23 cellular contexts compared by ENCODE assay signal in genomic region chr10:100948916-100949315, GRCh38.
"Had no signal": no experiment of that assay in that cellular context is flagged by ENCODE, and none has a peak within 500 bp of the region (broad histone marks: within the 10 kb centered on the region; RNA-seq: fewer than 3 reads in every experiment).

No MANE protein-coding gene starts in this region.

- H3K4me1 Mint-ChIP-seq: endodermal cell, mesothelial cell of epicardium had no signal

- H3K4me3 Mint-ChIP-seq: dendritic cell treated with granulocyte-macrophage colony-stimulating factor and Interleukin-4, amounts not matched to agents 40 ng/mL and 50 ng/mL, for 4 days; effector memory CD8-positive, alpha-beta T cell; endodermal cell; mesothelial cell of epicardium had no signal

- H3K27ac Mint-ChIP-seq: dendritic cell treated with granulocyte-macrophage colony-stimulating factor and Interleukin-4, amounts not matched to agents 40 ng/mL and 50 ng/mL, for 4 days; effector memory CD8-positive, alpha-beta T cell; endodermal cell; mesothelial cell of epicardium had no signal

- H3K9me3 Mint-ChIP-seq: dendritic cell treated with granulocyte-macrophage colony-stimulating factor and Interleukin-4, amounts not matched to agents 40 ng/mL and 50 ng/mL, for 4 days; effector memory CD8-positive, alpha-beta T cell; endodermal cell; mesothelial cell of epicardium had no signal

- DNase-seq: colonic mucosa; cortex of kidney; effector CD8-positive, alpha-beta T cell; effector memory CD8-positive, alpha-beta T cell; endodermal cell; erythroblast; esophagus squamous epithelium; foreskin fibroblast; foreskin melanocyte; gastrocnemius medialis; glutamatergic neuron; head of caudate nucleus; heart right ventricle; hippocampal formation; left cardiac atrium; left lung; left ventricle myocardium superior; lower lobe of right lung; mesenchymal stem cell; mucosa of descending colon had no signal

- H3K27me3 Mint-ChIP-seq: dendritic cell treated with granulocyte-macrophage colony-stimulating factor and Interleukin-4, amounts not matched to agents 40 ng/mL and 50 ng/mL, for 4 days; effector memory CD8-positive, alpha-beta T cell had no signal

- ATAC-seq: effector memory CD8-positive, alpha-beta T cell; esophagus mucosa; gastrocnemius medialis; heart right ventricle; left cardiac atrium; left lung; left ventricle myocardium superior; lower lobe of right lung; mucosa of descending colon had no signal
